In the genomic region with DNA sequence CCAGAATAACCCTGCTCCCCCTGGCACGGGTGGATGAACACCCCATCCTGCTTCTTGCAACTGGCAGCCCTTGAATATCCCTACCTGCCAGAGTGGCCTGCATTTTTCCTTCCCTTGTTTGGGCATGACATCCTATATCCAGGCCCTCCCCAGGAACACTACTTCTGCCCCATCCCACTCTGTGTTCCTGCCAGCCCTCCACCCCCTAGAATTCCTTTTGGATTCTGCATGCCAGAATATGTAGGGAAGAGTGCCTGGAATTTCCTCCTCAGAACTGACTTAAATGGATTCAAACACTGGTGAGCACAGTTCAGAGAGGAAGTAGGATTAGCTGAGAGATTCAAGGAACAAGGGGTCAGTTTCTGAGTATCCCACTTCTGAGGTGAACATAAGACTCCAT, we compare ENCODE assay signal across 15 cellular contexts.
A peak's percentile ranks its signal among the peaks of the same experiment; 100 is the strongest.
DNase-seq lines count a peak whose midpoint lies in the region; TF ChIP-seq lines count a peak whose summit lies in the region.
"Had no signal": no experiment of that assay in that cellular context is flagged by ENCODE, and none has a peak within 500 bp of the region (broad histone marks: within the 10 kb centered on the region; RNA-seq: fewer than 3 reads in every experiment).

No MANE protein-coding gene starts in this region.

- no peak overlapping the region for H2BK12ac ChIP-seq in H9 (ENCODE audit: insufficient read length, low read depth, low read length)

- no peak overlapping the region for H4K8ac ChIP-seq in H9 (replicated peaks; ENCODE audit: insufficient read length, low read depth, low read length)

- H3K4me1 ChIP-seq in H9 (ENCODE audit: insufficient read depth, low read length), result peaks cover 28% of the 10 kb centered on the region
- H3K4me1 ChIP-seq in ascending aorta, result peaks cover 0 to 4% of the 10 kb centered on the region in 2 donors
- H3K4me1 ChIP-seq in neutrophil (ENCODE audit: control insufficient read depth in 1 of 2, insufficient read depth in 1 of 2, low read depth in 1 of 2, low read length in 1 of 2), result peaks cover 26 to 41% of the 10 kb centered on the region in 2 experiments

- H3K36me3 Mint-ChIP-seq in H9 (ENCODE audit: insufficient read depth in 1 of 3, low read depth in 3 of 3), result peaks cover 22 to 53% (median 40%) of the 10 kb centered on the region in 3 experiments
- no peaks in the 10 kb centered on the region for H3K36me3 Mint-ChIP-seq in progenitor cell of endocrine pancreas (ENCODE audit: insufficient read depth)

- H2BK120ac ChIP-seq in H9 (ENCODE audit: low read depth, low read length, poor library complexity, severe bottlenecking), result no peak overlapping the region

- no CpG with 5 or more reads among the region's 1 CpG for WGBS in H9 (ENCODE audit: extremely low coverage, insufficient read length, low lambda C conversion rate)

- H2BK5ac ChIP-seq in H9 (ENCODE audit: insufficient read length, low read length), result no peak overlapping the region

- peaks cover 2% of the 10 kb centered on the region for H4K20me1 ChIP-seq in H9 (ENCODE audit: control insufficient read depth, insufficient read depth, insufficient read length)

- no peak overlapping the region for H3K4me2 ChIP-seq in H9 (ENCODE audit: insufficient read depth, insufficient read length, low read length)

- H3K4me1 Mint-ChIP-seq in H9, result peaks cover 70 to 87% of the 10 kb centered on the region in 2 experiments
- peaks cover 4% of the 10 kb centered on the region for H3K4me1 Mint-ChIP-seq in progenitor cell of endocrine pancreas (ENCODE audit: low read depth)

- H3K27ac ChIP-seq in H9 (ENCODE audit: insufficient read length, low read depth, low read length), result peak overlapping the region; percentile 66
- peak overlapping the region; percentile 5 to 8 for H3K27ac ChIP-seq in ascending aorta
- peak overlapping the region; percentile 28 for H3K27ac ChIP-seq in neutrophil

- H3K27me3 Mint-ChIP-seq in H9 (ENCODE audit: low read depth), result no peaks in the 10 kb centered on the region; the same call in 1 of the 2 replicates
- peaks cover 3% of the 10 kb centered on the region for H3K27me3 Mint-ChIP-seq in progenitor cell of endocrine pancreas
- H3K27me3 Mint-ChIP-seq: activated B cell treated with CpG ODN at 0.5 μM for 24 hours had no signal

- peak overlapping the region; percentile 15 for H3K18ac ChIP-seq in H9 (ENCODE audit: insufficient read length, low read depth, low read length)

- no peaks in the 10 kb centered on the region for H3K79me1 ChIP-seq in H9 (ENCODE audit: insufficient read depth, low read depth, low read length, poor library complexity, severe bottlenecking)

- H3K56ac ChIP-seq in H9 (ENCODE audit: insufficient read length, low read depth, low read length), result no peak overlapping the region

- H3K4me3 ChIP-seq in ascending aorta (no peak overlapping the region), fibroblast of the aortic adventitia (ENCODE audit: low read depth, low read length) (no peak overlapping the region), neutrophil (ENCODE audit: low read depth in 1 of 2, low read length in 1 of 2) (no peak overlapping the region)

- no peak overlapping the region for H3K4ac ChIP-seq in H9 (ENCODE audit: low read depth, low read length)

- no peak overlapping the region for H4K91ac ChIP-seq in H9 (ENCODE audit: insufficient read length, low read depth, low read length)

- H2BK15ac ChIP-seq in H9 (ENCODE audit: low read depth, low read length), result no peak overlapping the region

- H3K36me3 ChIP-seq in ascending aorta (no peaks in the 10 kb centered on the region), neutrophil (no peaks in the 10 kb centered on the region)

- no peak overlapping the region for H2BK20ac ChIP-seq in H9 (ENCODE audit: low read depth, low read length, poor library complexity, severe bottlenecking)

- H3K27ac Mint-ChIP-seq in H9, result peak overlapping the region; percentile 74 to 98 (median 92)
- no peak overlapping the region for H3K27ac Mint-ChIP-seq in progenitor cell of endocrine pancreas
- H3K27ac Mint-ChIP-seq: activated B cell treated with CpG ODN at 0.5 μM for 24 hours had no signal

- no peak for TF ChIP-seq CTCF in H9 (conservative IDR thresholded peaks at IDR 0.05)
- no peak for TF ChIP-seq CTCF in ascending aorta (IDR thresholded peaks at IDR 0.05)
- TF ChIP-seq CTCF in fibroblast of the aortic adventitia (IDR thresholded peaks at IDR 0.05; ENCODE audit: insufficient read depth, low read length), result no peak
- TF ChIP-seq CTCF in neutrophil (IDR thresholded peaks at IDR 0.05), result no peak
- TF ChIP-seq CTCF in progenitor cell of endocrine pancreas (IDR thresholded peaks at IDR 0.05; ENCODE audit: unreplicated experiment), result no peak

- H3K27me3 ChIP-seq in H9 (ENCODE audit: insufficient read depth, low read length), result no peaks in the 10 kb centered on the region
- no peaks in the 10 kb centered on the region for H3K27me3 ChIP-seq in ascending aorta
- H3K27me3 ChIP-seq in neutrophil, result no peaks in the 10 kb centered on the region

- no peak overlapping the region for H3K9ac ChIP-seq in H9 (ENCODE audit: extremely low read depth, insufficient read length, low read length)

- intact Hi-C loops in ascending aorta (cut with DNase I) (no loop called here), posterior cingulate gyrus (cut with DNase I) (no loop called here)

- peak; percentile 71 for DNase-seq in H9
- no peak for DNase-seq in ascending aorta (ENCODE audit: low spot score in 2 of 2)
- DNase-seq in fibroblast of the aortic adventitia (ENCODE audit: low read depth), result peak; percentile 55
- DNase-seq in posterior cingulate gyrus, result no peak
- no peak for DNase-seq in progenitor cell of endocrine pancreas (ENCODE audit: low spot score, unreplicated experiment)
- DNase-seq in SW480 (ENCODE audit: low spot score), result no peak
- DNase-seq in NCI-H2227 treated with DMSO at 0.1 percent for 48 hours (lab: John Stamatoyannopoulos, UW), result no peak
- DNase-seq: activated B cell treated with CpG ODN at 0.5 μM for 24 hours; activated gamma-delta T cell; amygdala; COR-L47; GF-D8; nucleus accumbens; stimulated activated CD4-positive, alpha-beta T cell treated with anti-CD3 and anti-CD28 coated beads, Interleukin-2, amount 100 ng/mL, for 48 hours had no signal

- H4K5ac ChIP-seq in H9 (ENCODE audit: insufficient read length, low read depth, low read length), result no peak overlapping the region

- H3K9me3 ChIP-seq in H9 (ENCODE audit: control insufficient read depth, low read depth, low read length), result no peaks in the 10 kb centered on the region
- no peaks in the 10 kb centered on the region for H3K9me3 ChIP-seq in ascending aorta
- H3K9me3 ChIP-seq in neutrophil, result no peaks in the 10 kb centered on the region

- H3K23ac ChIP-seq in H9 (ENCODE audit: insufficient read length, low read depth, low read length), result no peak overlapping the region

- no peaks in the 10 kb centered on the region for H3K23me2 ChIP-seq in H9 (ENCODE audit: insufficient read length, low read depth, low read length, poor library complexity, severe bottlenecking)

- peaks cover 5% of the 10 kb centered on the region in 2 experiments; a peak in 4 of 5 replicates for H3K9me3 Mint-ChIP-seq in H9
- H3K9me3 Mint-ChIP-seq in progenitor cell of endocrine pancreas (ENCODE audit: low read depth), result no peaks in the 10 kb centered on the region
- H3K9me3 Mint-ChIP-seq: activated B cell treated with CpG ODN at 0.5 μM for 24 hours had no signal

- H3K14ac ChIP-seq in H9 (ENCODE audit: insufficient read depth, low read length), result no peak overlapping the region

- H3K4me3 Mint-ChIP-seq in H9, result peak overlapping the region in 1 of 2 experiments; percentile 7; a peak in 1 of 5 replicates
- no peak overlapping the region for H3K4me3 Mint-ChIP-seq in progenitor cell of endocrine pancreas (ENCODE audit: low read depth)
- H3K4me3 Mint-ChIP-seq: activated B cell treated with CpG ODN at 0.5 μM for 24 hours had no signal

- H2AFZ ChIP-seq in H9 (ENCODE audit: low read length), result no peak overlapping the region

- H2AK5ac ChIP-seq in H9 (ENCODE audit: insufficient read length, low read length), result no peak overlapping the region

- no peaks in the 10 kb centered on the region for H3K79me2 ChIP-seq in H9 (ENCODE audit: insufficient read depth, low read length)

- H3T11ph ChIP-seq in H9 (ENCODE audit: low read length), result no peak overlapping the region

Comparison
In these comparisons a context has a peak if more than half of its experiments do, and no peak if none do; other contexts are left out.
1. DNase-seq: peak in H9 (single experiment) and fibroblast of the aortic adventitia (single experiment); none in ascending aorta (0 of 2), posterior cingulate gyrus (0 of 10), progenitor cell of endocrine pancreas (single experiment), SW480 (single experiment) and NCI-H2227 treated with DMSO at 0.1 percent for 48 hours (single experiment).
2. H3K27ac ChIP-seq: peak in every context shown above with its lines; median percentile 66 in H9; 28 in neutrophil; 6 in ascending aorta.